ENCODE assay signal across 17 cellular contexts in the genomic region with DNA sequence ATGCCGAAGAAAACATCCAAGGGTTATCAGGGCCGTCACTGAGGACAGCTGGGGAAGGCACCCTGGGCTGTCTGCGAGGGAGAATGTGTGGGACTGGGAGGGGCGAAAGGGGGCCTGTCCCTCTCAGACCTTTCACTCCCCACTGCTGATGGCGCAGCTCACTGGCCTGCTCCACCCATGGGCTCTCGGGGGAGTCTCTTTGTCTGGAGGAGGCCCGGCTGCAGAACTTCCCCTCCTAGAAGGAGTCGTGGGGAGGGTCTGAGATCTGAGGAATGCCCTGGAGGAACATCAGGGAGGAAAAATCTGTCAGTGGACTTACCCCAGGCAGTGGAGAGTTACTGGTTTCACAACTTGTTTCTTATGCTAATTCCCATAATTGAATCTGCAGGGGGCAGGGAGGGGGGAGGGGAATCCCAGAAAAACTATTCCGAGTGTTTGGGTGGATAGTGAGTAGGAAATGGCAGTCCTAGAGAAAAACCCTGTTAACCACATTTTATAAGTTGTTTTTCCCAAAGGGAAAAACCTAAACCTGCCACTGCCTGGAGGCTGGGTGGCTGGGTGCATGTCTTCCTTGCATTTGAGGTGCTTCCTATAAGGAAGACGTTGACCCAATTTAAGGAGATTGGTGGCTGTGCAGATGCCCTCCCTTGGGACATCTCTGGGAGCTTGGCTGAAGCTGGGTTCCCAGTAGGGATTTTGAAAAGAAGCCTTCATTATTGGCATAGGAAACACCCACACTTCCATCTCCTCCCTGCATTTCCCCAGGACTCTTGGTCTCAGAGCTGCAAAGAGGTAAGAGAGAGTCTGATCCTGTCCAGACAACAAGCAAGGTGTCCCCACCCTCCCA. TPM values are rescaled to one million over a fixed set of nuclear protein-coding genes. Genes with fewer than 3 reads are reported as not detected.
DNase-seq lines count a peak whose midpoint lies in the region; ATAC-seq, FAIRE-seq and TF ChIP-seq lines count a peak whose summit lies in the region.
"Had no signal": no experiment of that assay in that cellular context is flagged by ENCODE, and none has a peak within 500 bp of the region (broad histone marks: within the 10 kb centered on the region; RNA-seq: fewer than 3 reads in every experiment).

No MANE protein-coding gene starts in this region.

- no peak for DNase-seq in WTC11 (ENCODE audit: low spot score)
- DNase-seq in kidney = peak; percentile 84
- DNase-seq in stimulated activated effector memory CD8-positive, alpha-beta T cell treated with anti-CD3 and anti-CD28 coated beads, Interleukin-12 subunit alpha, Interleukin-12 subunit beta, amount 100 ng/mL, for 72 hours (ENCODE audit: low spot score in 2 of 2) = no peak
- DNase-seq in AG08395 (ENCODE audit: low spot score) = no peak
- no peak for DNase-seq in activated effector memory CD4-positive, alpha-beta T cell treated with anti-CD3 and anti-CD28 coated beads, Interleukin-2, amount 50 U/mL, for 16 hours
- DNase-seq in hippocampal formation (lab: John Stamatoyannopoulos, UW) = no peak
- DNase-seq in NCI-H187 (lab: John Stamatoyannopoulos, UW) = no peak
- DNase-seq: activated CD4-positive, alpha-beta memory T cell treated with anti-CD3 and anti-CD28 coated beads for 36 hours; activated T-cell treated with anti-CD3 and anti-CD28 coated beads, Interleukin-2, amount 50 U/mL, for 48 hours; amniotic stem cell; BE2C; GM23248; NCI-H1694; posterior cingulate gyrus; stimulated activated CD4-positive, alpha-beta T cell treated with anti-CD3 and anti-CD28 coated beads, Interleukin-15, amount 100 ng/mL, for 24 hours had no signal

- 0 out of 2 replicates have a peak, but pooled peaks cover 5% of the 10 kb centered on the region for H3K27me3 ChIP-seq in HUES6 (ENCODE audit: control insufficient read depth, insufficient read depth, low read length)
- H3K27me3 ChIP-seq: BE2C had no signal

- no peaks in the 10 kb centered on the region for H3K9me3 Mint-ChIP-seq in WTC11
- no peaks in the 10 kb centered on the region for H3K9me3 Mint-ChIP-seq in stimulated activated effector memory CD8-positive, alpha-beta T cell treated with anti-CD3 and anti-CD28 coated beads, Interleukin-12 subunit alpha, Interleukin-12 subunit beta, amount 100 ng/mL, for 72 hours
- H3K9me3 Mint-ChIP-seq: activated CD4-positive, alpha-beta memory T cell treated with anti-CD3 and anti-CD28 coated beads for 36 hours had no signal

- H3K4me1 ChIP-seq in HUES6 (ENCODE audit: control insufficient read depth, insufficient read depth, low read length) (peaks cover 81% of the 10 kb centered on the region), kidney (ENCODE audit: control insufficient read depth in 1 of 2, insufficient read depth in 1 of 2, low read depth in 1 of 2, low read length in 2 of 2) (peaks cover 0 to 6% of the 10 kb centered on the region in 2 donors)
- H3K4me1 ChIP-seq: BE2C had no signal

- no peak for TF ChIP-seq CTCF in WTC11 (IDR thresholded peaks at IDR 0.05)
- no peak for TF ChIP-seq CTCF in kidney (IDR thresholded peaks at IDR 0.05; ENCODE audit: borderline replicate concordance, extremely low read depth, insufficient read depth)

- ATAC-seq in WTC11 = peak; percentile 63
- ATAC-seq in stimulated activated effector memory CD8-positive, alpha-beta T cell treated with anti-CD3 and anti-CD28 coated beads, Interleukin-12 subunit alpha, Interleukin-12 subunit beta, amount 100 ng/mL, for 72 hours = no peak

- H3K27ac Mint-ChIP-seq in WTC11 = peak overlapping the region; percentile 89
- peak overlapping the region; percentile 65 for H3K27ac Mint-ChIP-seq in stimulated activated effector memory CD8-positive, alpha-beta T cell treated with anti-CD3 and anti-CD28 coated beads, Interleukin-12 subunit alpha, Interleukin-12 subunit beta, amount 100 ng/mL, for 72 hours
- H3K27ac Mint-ChIP-seq: activated CD4-positive, alpha-beta memory T cell treated with anti-CD3 and anti-CD28 coated beads for 36 hours had no signal

- no peaks in the 10 kb centered on the region for H3K36me3 ChIP-seq in HUES6 (ENCODE audit: control insufficient read depth, insufficient read depth, low read length)
- no peaks in the 10 kb centered on the region for H3K36me3 ChIP-seq in kidney (ENCODE audit: control insufficient read depth in 1 of 2, insufficient read depth in 2 of 2, low read length in 2 of 2)
- H3K36me3 ChIP-seq: BE2C had no signal

- no peaks in the 10 kb centered on the region for H3K27me3 Mint-ChIP-seq in WTC11 (ENCODE audit: low read depth)
- H3K27me3 Mint-ChIP-seq: activated CD4-positive, alpha-beta memory T cell treated with anti-CD3 and anti-CD28 coated beads for 36 hours had no signal

- intact Hi-C loops in kidney (cut with DNase I) = no loop called here

- peak overlapping the region; percentile 89; the same call in 1 of the 2 replicates for H3K27ac ChIP-seq in HUES6 (ENCODE audit: low read depth, low read length)
- H3K27ac ChIP-seq in kidney (ENCODE audit: low read depth in 2 of 2, low read length in 2 of 2) = no peak overlapping the region
- H3K27ac ChIP-seq: GM23248 had no signal

- peak overlapping the region; percentile 47 for H3K4me3 Mint-ChIP-seq in WTC11
- H3K4me3 Mint-ChIP-seq in stimulated activated effector memory CD8-positive, alpha-beta T cell treated with anti-CD3 and anti-CD28 coated beads, Interleukin-12 subunit alpha, Interleukin-12 subunit beta, amount 100 ng/mL, for 72 hours = no peak overlapping the region
- H3K4me3 Mint-ChIP-seq: activated CD4-positive, alpha-beta memory T cell treated with anti-CD3 and anti-CD28 coated beads for 36 hours had no signal

- H3K4me3 ChIP-seq in HUES6 (ENCODE audit: low read depth, low read length) (peak overlapping the region; percentile 50), kidney (ENCODE audit: low read length in 2 of 2) (no peak overlapping the region)
- H3K4me3 ChIP-seq: GM23248 had no signal

- CTCF ChIA-PET in WTC11 (lab: Charles Lee) = interaction anchor here (0.8 to 5.9 kb wide), 11 partner anchors 9 to 69 kb away, joined by 3 to 45 read pairs (median 4); partner anchors contain the start of genes ANKRD39 and CNNM3

- no peak for FAIRE-seq in kidney (lab: Jason Lieb, UNC)
- FAIRE-seq: islet of Langerhans had no signal

- peaks cover 41% of the 10 kb centered on the region for H3K4me1 Mint-ChIP-seq in WTC11
- peaks cover 3% of the 10 kb centered on the region for H3K4me1 Mint-ChIP-seq in stimulated activated effector memory CD8-positive, alpha-beta T cell treated with anti-CD3 and anti-CD28 coated beads, Interleukin-12 subunit alpha, Interleukin-12 subunit beta, amount 100 ng/mL, for 72 hours

- no peaks in the 10 kb centered on the region for H3K36me3 Mint-ChIP-seq in WTC11
- H3K36me3 Mint-ChIP-seq in stimulated activated effector memory CD8-positive, alpha-beta T cell treated with anti-CD3 and anti-CD28 coated beads, Interleukin-12 subunit alpha, Interleukin-12 subunit beta, amount 100 ng/mL, for 72 hours = no peaks in the 10 kb centered on the region
- H3K36me3 Mint-ChIP-seq: activated CD4-positive, alpha-beta memory T cell treated with anti-CD3 and anti-CD28 coated beads for 36 hours had no signal

- no peaks in the 10 kb centered on the region for H3K9me3 ChIP-seq in HUES6 (ENCODE audit: control insufficient read depth, insufficient read depth, low read depth, low read length)
- no peaks in the 10 kb centered on the region for H3K9me3 ChIP-seq in kidney (ENCODE audit: control insufficient read depth in 1 of 2, low read length in 2 of 2)
- H3K9me3 ChIP-seq: BE2C had no signal

- POLR2A ChIA-PET in WTC11 (lab: Charles Lee) = interaction anchor here (0.9 to 1.5 kb wide), 3 partner anchors 12 to 24 kb away, joined by 3 to 4 read pairs (median 3); partner anchors contain the start of gene ANKRD39

- H3K9ac ChIP-seq in HUES6 (ENCODE audit: low read length) (peak overlapping the region; percentile 76), kidney (ENCODE audit: low read length in 2 of 2) (no peak overlapping the region)
- H3K9ac ChIP-seq: GM23248 had no signal

TF ChIP-seq in WTC11, 78 proteins besides CTCF, POLR2A, EP300 and RAD21:
- TF ChIP-seq ZNF423 (CRISPR knock-in tag; IDR thresholded peaks at IDR 0.05) (peak; percentile 27; the same call in 1 of the 2 replicates), CREB1 (CRISPR knock-in tag; IDR thresholded peaks at IDR 0.05) (no peak)

RNA-seq across cellular contexts. Expression of gene SEMA4C, which starts 11.7 kb away (rescaled TPM):
- total RNA-seq in WTC11 (2021) = 80.0 to 81.6 TPM (median 80.4 TPM) in 3 replicates
- 44.6 TPM for total RNA-seq in kidney
- polyA plus RNA-seq in kidney (ENCODE audit: insufficient read depth, low read depth, low replicate concordance) = 11.1 TPM

RNA-seq across cellular contexts. Expression of gene ANKRD39, which starts 23.8 kb away (rescaled TPM):
- total RNA-seq in WTC11 (2021) (16.2 to 17.9 TPM (median 17.0 TPM) in 3 replicates), kidney (10.8 TPM)
- polyA plus RNA-seq in kidney (ENCODE audit: insufficient read depth, low read depth, low replicate concordance) = 19.2 TPM

RNA-seq across cellular contexts. Expression of gene ANKRD23, which starts 37.8 kb away (rescaled TPM):
- total RNA-seq in WTC11 (2021) = 2.5 to 4.1 TPM (median 3.2 TPM) in 3 replicates
- 4.0 TPM for total RNA-seq in kidney
- polyA plus RNA-seq in kidney (ENCODE audit: insufficient read depth, low read depth, low replicate concordance) = 1.6 TPM
